8 cellular contexts compared by ENCODE assay signal in the genomic region with DNA sequence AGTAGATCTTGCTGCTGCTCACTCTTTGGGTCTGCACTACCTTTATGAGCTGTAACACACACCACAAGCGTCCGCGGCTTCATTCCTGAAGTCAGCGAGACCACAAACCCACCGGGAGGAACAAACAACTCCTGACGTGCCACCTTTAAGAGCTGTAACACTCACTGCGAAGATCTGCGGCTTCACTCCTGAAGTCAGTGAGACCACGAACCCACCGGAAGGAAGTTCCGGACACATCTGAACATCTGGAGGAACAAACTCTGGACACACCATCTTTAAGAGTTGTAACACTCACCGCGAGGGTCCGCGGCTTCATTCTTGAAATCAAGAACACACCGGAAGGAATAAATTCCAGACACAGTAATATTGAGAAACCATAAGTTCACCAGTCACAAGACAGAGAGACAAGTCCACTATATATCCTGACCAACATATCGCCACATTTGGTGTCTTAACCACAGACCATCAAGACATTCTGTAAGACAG. TPM values are rescaled to one million over a fixed set of nuclear protein-coding genes. Genes with fewer than 3 reads are reported as not detected.
A peak's percentile ranks its signal among the peaks of the same experiment; 100 is the strongest.
DNase-seq lines count a peak whose midpoint lies in the region; ATAC-seq lines count a peak whose summit lies in the region.
"Not testable (repeated sequence)": the region's sequence is repeated elsewhere in the genome, so short reads cannot be mapped to it uniquely, and the experiment has no call there.

No MANE protein-coding gene starts in this region.

- peak overlapping the region; percentile 66 for H3K27ac ChIP-seq in thymus (ENCODE audit: low read depth)

- not testable (repeated sequence) for H3K36me3 Mint-ChIP-seq in immature natural killer cell

- not testable (repeated sequence) for H3K27me3 ChIP-seq in thymus (ENCODE audit: control insufficient read depth, insufficient read depth)

- peak overlapping the region; percentile 74 to 87 (median 80) for H3K4me3 Mint-ChIP-seq in immature natural killer cell

- H3K27ac Mint-ChIP-seq in immature natural killer cell, result peak overlapping the region; percentile 87 to 97 (median 94)

- H3K9me3 Mint-ChIP-seq in immature natural killer cell, result not testable (repeated sequence)

- not testable (repeated sequence) for H3K36me3 ChIP-seq in thymus (ENCODE audit: control insufficient read depth, insufficient read depth)

- H3K4me1 Mint-ChIP-seq in immature natural killer cell, result peaks cover 50 to 79% of the 10 kb centered on the region in 2 donors

- 7% methylated on average over 17 of the region's 17 CpGs for WGBS in thymus

- ATAC-seq in GM18511 (IDR thresholded peaks at IDR 0.05; ENCODE audit: unreplicated experiment) (peak; percentile 83), HG02678 (IDR thresholded peaks at IDR 0.05; ENCODE audit: unreplicated experiment) (peak; percentile 67)

- DNase-seq in KG1 (lab: John Stamatoyannopoulos, UW), result peak; percentile 36
- peak; percentile 40 to 42 for DNase-seq in activated CD4-positive, alpha-beta T cell treated with anti-CD3 and anti-CD28 coated beads for 4 hours
- peak; percentile 26 to 45 for DNase-seq in activated T-helper 1 cell treated with anti-CD3 and anti-CD28 coated beads, Interleukin-2, amount 50 U/mL, for 16 hours (ENCODE audit: low read depth in 1 of 2, low spot score in 1 of 2)
- DNase-seq in immature natural killer cell, result peak; percentile 84 to 86 (median 86)
- DNase-seq in stimulated activated CD4-positive, alpha-beta T cell treated with anti-CD3 and anti-CD28 coated beads, Interleukin-4, amount 100 ng/mL, for 48 hours (ENCODE audit: low read depth in 2 of 2), result peak; percentile 40 to 68

- not testable (repeated sequence) for H3K9me3 ChIP-seq in thymus (ENCODE audit: control insufficient read depth)

- H3K27me3 Mint-ChIP-seq in immature natural killer cell (ENCODE audit: low read depth in 3 of 3), result peaks cover 7 to 11% (median 7%) of the 10 kb centered on the region in 3 donors

- H3K4me1 ChIP-seq in thymus (ENCODE audit: control insufficient read depth, insufficient read depth, low read length), result not testable (repeated sequence)

- not testable (repeated sequence) for H3K4me3 ChIP-seq in thymus (ENCODE audit: low read length)

RNA-seq across cellular contexts. Expression of a gene that starts 58.4 kb away (rescaled TPM):
- polyA plus RNA-seq in immature natural killer cell (10 to 100 TPM in 2 of 3 donors, 1 to 10 TPM in 1; 8.3 to 24.1 (median 15.3) TPM), thymus (19.0 TPM)

Comparison
In these comparisons a context has a peak if more than half of its experiments do, and no peak if none do; other contexts are left out.
1. DNase-seq: peak in every context shown above with its lines; median percentile 86 in immature natural killer cell; 54 in stimulated activated CD4-positive, alpha-beta T cell treated with anti-CD3 and anti-CD28 coated beads, Interleukin-4, amount 100 ng/mL, for 48 hours; 41 in activated CD4-positive, alpha-beta T cell treated with anti-CD3 and anti-CD28 coated beads for 4 hours; 36 in KG1; 36 in activated T-helper 1 cell treated with anti-CD3 and anti-CD28 coated beads, Interleukin-2, amount 50 U/mL, for 16 hours.